In genomic region chr14:77194706-77195105, GRCh38 we compare ENCODE assay signal across 27 cellular contexts. TPM values are rescaled to one million over a fixed set of nuclear protein-coding genes. Genes with fewer than 3 reads are reported as not detected.
DNase-seq lines count a peak whose midpoint lies in the region; ATAC-seq, FAIRE-seq and TF ChIP-seq lines count a peak whose summit lies in the region.
"Had no signal": no experiment of that assay in that cellular context is flagged by ENCODE, and none has a peak within 500 bp of the region (broad histone marks: within the 10 kb centered on the region; RNA-seq: fewer than 3 reads in every experiment).

No MANE protein-coding gene starts in this region.

- BruUV-seq in K562 (replicated peaks; lab: Mats Ljungman, UMichigan), result no TSS peak

- no peak for TF ChIP-seq RAD21 in K562 (CRISPR knock-in tag; conservative IDR thresholded peaks at IDR 0.05 in 1 of 2, IDR thresholded peaks at IDR 0.05 in 1 of 2)

- H3K27ac ChIP-seq in K562 (ENCODE audit: extremely low read depth, low read depth, low read length) (no peak overlapping the region), suprapubic skin (no peak overlapping the region), aorta (ENCODE audit: low read depth in 1 of 2, low read length in 2 of 2) (no peak overlapping the region)
- H3K27ac ChIP-seq: 22Rv1, BLaER1 had no signal

- FAIRE-seq in K562 (lab: Jason Lieb, UNC), result no peak
- FAIRE-seq: D721Med, G401.6, GM12892, GM18507 had no signal

- in situ Hi-C loops in K562 (cut with MboI), result no loop called here

- no peak overlapping the region for H3K9ac ChIP-seq in K562 (ENCODE audit: insufficient read depth in 1 of 2, low read depth in 2 of 2, low read length in 2 of 2)
- H3K9ac ChIP-seq: BLaER1 had no signal

- no peak overlapping the region for H3K4me2 ChIP-seq in K562 (ENCODE audit: insufficient read depth, low read length)
- H3K4me2 ChIP-seq: BLaER1 had no signal

- POLR2A ChIA-PET in K562 (lab: Yijun Ruan, JAX), result no interaction called here

- H3K4me1 ChIP-seq in K562 (replicated peaks in 1 of 2; ENCODE audit: control insufficient read depth in 2 of 2, insufficient read depth in 2 of 2, low read length in 2 of 2), result no peaks in the 10 kb centered on the region
- no peaks in the 10 kb centered on the region for H3K4me1 ChIP-seq in suprapubic skin
- no peaks in the 10 kb centered on the region for H3K4me1 ChIP-seq in aorta (ENCODE audit: control insufficient read depth in 1 of 2, insufficient read depth in 2 of 2, low read length in 2 of 2)
- H3K4me1 ChIP-seq: BE2C, Caco-2 had no signal

- ATAC-seq in K562, result no peak
- no peak for ATAC-seq in aorta (ENCODE audit: low FRiP score)
- no peak for ATAC-seq in GM19467 (IDR thresholded peaks at IDR 0.05; ENCODE audit: unreplicated experiment)

- CTCF ChIA-PET in K562 (lab: Yijun Ruan, JAX; ENCODE audit: low intra/inter-chr PET ratio), result no interaction called here

- no peak for TF ChIP-seq CTCF in K562 (IDR thresholded peaks at IDR 0.05 in 2 of 3, conservative IDR thresholded peaks at IDR 0.05 in 1 of 3; ENCODE audit: insufficient read depth in 2 of 3, low read depth in 1 of 3, low read length in 3 of 3)
- TF ChIP-seq CTCF in suprapubic skin (IDR thresholded peaks at IDR 0.05), result no peak

- no peaks in the 10 kb centered on the region for H3K9me1 ChIP-seq in K562 (ENCODE audit: control insufficient read depth, insufficient read depth, low read length)

- H3K36me3 ChIP-seq in K562 (ENCODE audit: control insufficient read depth, insufficient read depth, low read length) (no peaks in the 10 kb centered on the region), suprapubic skin (no peaks in the 10 kb centered on the region), aorta (ENCODE audit: control insufficient read depth in 1 of 2, insufficient read depth in 2 of 2, low read length in 1 of 2) (no peaks in the 10 kb centered on the region)
- H3K36me3 ChIP-seq: BE2C had no signal

- TF ChIP-seq EP300 in K562 (IDR thresholded peaks at IDR 0.05; ENCODE audit: low read length), result no peak
- no peak for TF ChIP-seq EP300 in suprapubic skin (IDR thresholded peaks at IDR 0.05)

- H2AFZ ChIP-seq in K562 (ENCODE audit: low read depth, low read length), result no peak overlapping the region

- no peaks in the 10 kb centered on the region; the same call in 1 of the 2 replicates for H4K20me1 ChIP-seq in K562 (replicated peaks; ENCODE audit: control insufficient read depth, insufficient read depth, low read length)

- no peaks in the 10 kb centered on the region for H3K79me2 ChIP-seq in K562 (ENCODE audit: control insufficient read depth, insufficient read depth, low read length)

- 0% methylated on average over 6 of the region's 8 CpGs for WGBS in K562 (ENCODE audit: insufficient coverage, low coverage, missing lambda C conversion rate)
- WGBS in suprapubic skin, result 93% methylated on average over 8 of the region's 8 CpGs
- 88 to 93% methylated on average over 8 of the region's 8 CpGs for WGBS in aorta, 2 donors

- H3K4me3 ChIP-seq in K562, result no peak overlapping the region
- H3K4me3 ChIP-seq in suprapubic skin, result no peak overlapping the region
- no peak overlapping the region for H3K4me3 ChIP-seq in aorta (ENCODE audit: low read length in 2 of 2)
- H3K4me3 ChIP-seq: BLaER1 had no signal

- peak; percentile 3 for DNase-seq in activated effector memory CD4-positive, alpha-beta T cell treated with anti-CD3 and anti-CD28 coated beads, Interleukin-2, amount 50 U/mL, for 16 hours
- DNase-seq in activated effector memory CD4-positive, alpha-beta T cell treated with Interleukin-2 at 50 U/mL for 16 hours, result no peak
- DNase-seq in K562 (ENCODE audit: extremely low read depth in 1 of 4, low spot score in 3 of 4) (no peak), mesenteric fat pad (ENCODE audit: low spot score) (peak; percentile 12), suprapubic skin (ENCODE audit: low spot score in 2 of 2) (peak; percentile 13 to 29), aorta (no peak), COR-L47 (lab: John Stamatoyannopoulos, UW) (no peak)
- DNase-seq: ACHN; BE2C; C1 segment of cervical spinal cord; Calu3; CD4-positive, alpha-beta memory T cell; CD4-positive, CD25-positive, alpha-beta regulatory T cell; CD8-positive, alpha-beta memory T cell; DMS79 treated with DMSO at 0.1 percent for 48 hours; GF-D8 had no signal

- no peak for TF ChIP-seq POLR2A in K562 (conservative IDR thresholded peaks at IDR 0.05)
- TF ChIP-seq POLR2A in suprapubic skin (IDR thresholded peaks at IDR 0.05), result no peak

- H3K27me3 ChIP-seq in K562 (ENCODE audit: control insufficient read depth in 2 of 2, insufficient read depth in 2 of 2, low read length in 2 of 2), result peaks cover 2 to 41% of the 10 kb centered on the region in 2 experiments; a peak in 2 of 5 replicates
- peaks cover 10% of the 10 kb centered on the region for H3K27me3 ChIP-seq in suprapubic skin
- no peaks in the 10 kb centered on the region for H3K27me3 ChIP-seq in aorta (ENCODE audit: control insufficient read depth in 1 of 2, insufficient read depth in 2 of 2, low read length in 1 of 2)
- H3K27me3 ChIP-seq: BE2C, BLaER1 had no signal

- H3K9me3 ChIP-seq in K562 (replicated peaks; ENCODE audit: control insufficient read depth, insufficient read depth, low read depth, low read length) (no peaks in the 10 kb centered on the region), suprapubic skin (no peaks in the 10 kb centered on the region), aorta (ENCODE audit: control insufficient read depth, low read length) (no peaks in the 10 kb centered on the region)
- H3K9me3 ChIP-seq: BE2C, BLaER1, Caco-2 had no signal

- intact Hi-C loops in K562 (cut with micrococcal nuclease) (no loop called here), aorta (cut with DNase I) (no loop called here)

TF ChIP-seq in K562, 482 proteins besides CTCF, POLR2A, EP300 and RAD21:
- no peak for TF ChIP-seq ZNF561 (CRISPR knock-in tag; conservative IDR thresholded peaks at IDR 0.05)
- TF ChIP-seq CBX2 (IDR thresholded peaks at IDR 0.05; ENCODE audit: insufficient read depth, low read length, poor library complexity, severe bottlenecking), result peak; percentile 51
- no peak for TF ChIP-seq FUS (optimal IDR thresholded peaks at IDR 0.05; ENCODE audit: low read depth, low read length)
- peak; percentile 93 for TF ChIP-seq CBX8 (IDR thresholded peaks at IDR 0.05; ENCODE audit: borderline replicate concordance, extremely low read depth, low read depth, low read length, poor library complexity, severe bottlenecking)
- no peak for TF ChIP-seq MTA2 (IDR thresholded peaks at IDR 0.05; ENCODE audit: low read depth)

RNA-seq across cellular contexts. Expression of gene TMEM63C, which starts 13.1 kb away (rescaled TPM):
- 0.25 TPM in 1 of 2 replicates, not detected in the other for total RNA-seq in K562 (2011; cell fraction: chromatin; rRNA removed; ENCODE audit: low replicate concordance)
- total RNA-seq in K562 (2011; cell fraction: nucleolus; rRNA removed), result not detected in 2 replicates
- not detected in 2 replicates for total RNA-seq in K562 (2011; cell fraction: nucleoplasm; rRNA removed)
- total RNA-seq in K562 (2014; rRNA removed) (not detected in 2 replicates), K562 (2014; rRNA removed; fragmentation: Illumina TruSeq; extraction: Trizol) (not detected in 2 replicates), K562 (2015; rRNA removed; fragmentation: Illumina TruSeq; extraction: Trizol) (0.57 TPM in 1 of 2 replicates, not detected in the other), K562 (2021) (not detected in 2 replicates), mesenteric fat pad (0.51 TPM), suprapubic skin (10 to 100 TPM; 12.3 to 32.8 (median 19.9) TPM), aorta (under 1 TPM; 0.06 to 0.26 TPM)
- polyA plus RNA-seq in K562 (2011; rRNA removed) (0.07 and 0.14 TPM in 2 replicates), K562 (2014; fragmentation: Illumina TruSeq; extraction: Trizol) (not detected in 2 replicates), K562 (2014; fragmentation: Nextera tagmentation; extraction: Ambion mirVana) (not detected), K562 (2014; rRNA removed) (not detected in 2 replicates), aorta (under 1 TPM in 1 of 2 donors, not detected in 1; 0.13 TPM)
- not detected in 2 replicates for polyA plus RNA-seq in K562 (2011; cell fraction: cytosol; rRNA removed)
- 0.08 TPM in 1 of 2 replicates, not detected in the other for polyA plus RNA-seq in K562 (2011; cell fraction: nucleus; rRNA removed)
- 0.15 TPM in 1 of 2 replicates, not detected in the other for polyA plus RNA-seq in K562 (2012)
- polyA minus RNA-seq in K562 (2011; rRNA and poly(A)+ RNA removed), result 0.03 TPM in 1 of 2 replicates, not detected in the other
- not detected in 2 replicates for polyA minus RNA-seq in K562 (2011; cell fraction: cytosol; rRNA and poly(A)+ RNA removed)
- 0.13 TPM in 1 of 2 replicates, not detected in the other for polyA minus RNA-seq in K562 (2011; cell fraction: nucleus; rRNA and poly(A)+ RNA removed)
- polyA plus RNA-seq: AG04450; CD4-positive, alpha-beta memory T cell; CD4-positive, CD25-positive, alpha-beta regulatory T cell had no signal

RNA-seq across cellular contexts. Expression of gene ZDHHC22, which starts 53.1 kb away (rescaled TPM):
- not detected in 2 replicates for total RNA-seq in K562 (2011; cell fraction: chromatin; rRNA removed; ENCODE audit: low replicate concordance)
- not detected in 2 replicates for total RNA-seq in K562 (2011; cell fraction: nucleolus; rRNA removed)
- total RNA-seq in K562 (2011; cell fraction: nucleoplasm; rRNA removed), result not detected in 2 replicates
- total RNA-seq in K562 (2014; rRNA removed) (not detected in 2 replicates), K562 (2014; rRNA removed; fragmentation: Illumina TruSeq; extraction: Trizol) (not detected in 2 replicates), K562 (2015; rRNA removed; fragmentation: Illumina TruSeq; extraction: Trizol) (not detected in 2 replicates), K562 (2021) (not detected in 2 replicates), mesenteric fat pad (not detected), suprapubic skin (not detected), aorta (not detected)
- polyA plus RNA-seq in K562 (2011; rRNA removed) (not detected in 2 replicates), K562 (2014; fragmentation: Illumina TruSeq; extraction: Trizol) (not detected in 2 replicates), K562 (2014; fragmentation: Nextera tagmentation; extraction: Ambion mirVana) (not detected), K562 (2014; rRNA removed) (not detected in 2 replicates), aorta (not detected)
- not detected in 2 replicates for polyA plus RNA-seq in K562 (2011; cell fraction: cytosol; rRNA removed)
- not detected in 2 replicates for polyA plus RNA-seq in K562 (2011; cell fraction: nucleus; rRNA removed)
- not detected in 2 replicates for polyA plus RNA-seq in K562 (2012)
- polyA minus RNA-seq in K562 (2011; rRNA and poly(A)+ RNA removed), result not detected in 2 replicates
- not detected in 2 replicates for polyA minus RNA-seq in K562 (2011; cell fraction: cytosol; rRNA and poly(A)+ RNA removed)
- polyA minus RNA-seq in K562 (2011; cell fraction: nucleus; rRNA and poly(A)+ RNA removed), result not detected in 2 replicates
- total RNA-seq: A172; Caco-2; Calu3; CD4-positive, alpha-beta memory T cell; CD4-positive, CD25-positive, alpha-beta regulatory T cell; CD8-positive, alpha-beta memory T cell had no signal
- polyA plus RNA-seq: AG04450; CD14-positive monocyte; CD4-positive, alpha-beta memory T cell; CD4-positive, CD25-positive, alpha-beta regulatory T cell; CD8-positive, alpha-beta memory T cell had no signal

Comparison
In these comparisons a context has a peak if more than half of its experiments do, and no peak if none do; other contexts are left out.
1. DNase-seq: peak in activated effector memory CD4-positive, alpha-beta T cell treated with anti-CD3 and anti-CD28 coated beads, Interleukin-2, amount 50 U/mL, for 16 hours (single experiment), mesenteric fat pad (single experiment) and suprapubic skin (2 of 2); none in activated effector memory CD4-positive, alpha-beta T cell treated with Interleukin-2 at 50 U/mL for 16 hours (single experiment), K562 (0 of 4), aorta (0 of 2) and COR-L47 (single experiment).